ENCODE assay signal across 13 cellular contexts in the genomic region with DNA sequence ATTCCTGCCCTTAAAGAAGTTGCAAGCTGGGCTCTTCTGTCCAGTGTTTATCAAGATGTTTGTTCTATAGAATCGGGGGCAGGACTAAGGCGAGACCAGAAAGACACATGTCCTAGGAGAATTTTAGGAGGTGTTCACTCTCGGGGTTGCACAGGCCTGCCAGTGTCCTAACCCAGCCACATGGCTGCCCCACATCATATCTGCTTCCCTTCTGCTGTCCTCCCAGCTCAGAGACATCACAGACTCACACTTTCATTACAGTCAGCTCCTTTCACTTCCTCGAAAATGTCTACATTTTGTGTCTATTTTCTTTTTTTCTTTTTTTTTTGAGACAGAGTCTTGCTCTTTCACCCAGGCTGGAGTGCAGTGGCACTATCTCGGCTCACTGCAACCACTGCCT. TPM values are rescaled to one million over a fixed set of nuclear protein-coding genes. Genes with fewer than 3 reads are reported as not detected.
DNase-seq lines count a peak whose midpoint lies in the region; ATAC-seq and TF ChIP-seq lines count a peak whose summit lies in the region.
"Had no signal": no experiment of that assay in that cellular context is flagged by ENCODE, and none has a peak within 500 bp of the region (broad histone marks: within the 10 kb centered on the region; RNA-seq: fewer than 3 reads in every experiment).

No MANE protein-coding gene starts in this region.

- DNase-seq in MV-4-11 (lab: John Stamatoyannopoulos, UW) (peak; percentile 77), sciatic nerve (ENCODE audit: low spot score) (no peak), transverse colon (no peak), NCI-H2107 treated with DMSO at 0.1 percent for 48 hours (lab: John Stamatoyannopoulos, UW; ENCODE audit: unreplicated experiment) (no peak), SKM-1 treated with dmso at 0.1 percent for 144 hours (lab: John Stamatoyannopoulos, UW; ENCODE audit: unreplicated experiment) (no peak)
- DNase-seq: activated CD8-positive, alpha-beta T cell treated with anti-CD3 and anti-CD28 coated beads, Interleukin-2, amount 10 ng/mL, durations not matched to agents 7 days and 5 days; DMS79 treated with DMSO at 0.1 percent for 48 hours; effector memory CD4-positive, alpha-beta T cell; NCI-H2081 had no signal

- intact Hi-C loops in sciatic nerve (cut with DNase I) = no loop called here
- intact Hi-C loops in transverse colon (cut with DNase I; ENCODE audit: low total_unique reads) = no loop called here

- TF ChIP-seq EP300 in transverse colon (IDR thresholded peaks at IDR 0.05; ENCODE audit: low read depth) = no peak

- ATAC-seq in GM19328 (IDR thresholded peaks at IDR 0.05; ENCODE audit: unreplicated experiment) (peak; percentile 43), HG02642 (IDR thresholded peaks at IDR 0.05; ENCODE audit: poor library complexity, unreplicated experiment) (peak; percentile 67), sciatic nerve (peak; percentile 72), HG02970 (IDR thresholded peaks at IDR 0.05; ENCODE audit: low FRiP score, unreplicated experiment) (no peak)
- ATAC-seq: activated CD8-positive, alpha-beta T cell treated with anti-CD3 and anti-CD28 coated beads, Interleukin-2, amount 10 ng/mL, durations not matched to agents 7 days and 5 days had no signal

- peak overlapping the region in 2 of 4 donors; percentile 17 to 31 for H3K27ac ChIP-seq in transverse colon

- no peaks in the 10 kb centered on the region for H3K27me3 ChIP-seq in transverse colon
- H3K27me3 ChIP-seq: adrenal gland had no signal

- in situ Hi-C loops in transverse colon (cut with MboI; ENCODE audit: low pct_ligation_motif_present in 1 of 4, low pct_unique_long_range_greater_than_20kb in 1 of 4, low sequenced_read_pairs in 3 of 4) = no loop called here

- TF ChIP-seq POLR2A in transverse colon (IDR thresholded peaks at IDR 0.05) = no peak

- H3K4me3 ChIP-seq in transverse colon = no peak overlapping the region
- H3K4me3 ChIP-seq: adrenal gland had no signal

- WGBS in transverse colon (ENCODE audit: low coverage in 1 of 2), 2 donors = 82 to 85% methylated on average over 4 to 5 of the region's 5 CpGs

- peaks cover 0 to 32% (median 6%) of the 10 kb centered on the region in 4 donors for H3K4me1 ChIP-seq in transverse colon
- H3K4me1 ChIP-seq: adrenal gland had no signal

- H3K9me3 ChIP-seq in transverse colon = no peaks in the 10 kb centered on the region
- H3K9me3 ChIP-seq: adrenal gland had no signal

- TF ChIP-seq CTCF in transverse colon (IDR thresholded peaks at IDR 0.05) = no peak

- H3K36me3 ChIP-seq in transverse colon = no peaks in the 10 kb centered on the region
- H3K36me3 ChIP-seq: adrenal gland had no signal

RNA-seq across cellular contexts. Expression of a gene that starts 10.7 kb away (rescaled TPM):
- 2.0 TPM for total RNA-seq in sciatic nerve
- total RNA-seq in transverse colon = under 1 TPM in 2 of 4 donors, not detected in 2; 0.16 to 0.27 TPM
- total RNA-seq: activated CD8-positive, alpha-beta T cell treated with anti-CD3 and anti-CD28 coated beads, Interleukin-2, amount 10 ng/mL, durations not matched to agents 7 days and 5 days had no signal

RNA-seq across cellular contexts. Expression of a gene that starts 48.4 kb away (rescaled TPM):
- total RNA-seq in sciatic nerve (37.1 TPM), transverse colon (10 to 100 TPM; 28.8 to 84.5 (median 53.2) TPM)
